Comparison of ENCODE assay signal across 1 cellular context in genomic region chr3:45626096-45626887, GRCh38.
TF ChIP-seq lines count a peak whose summit lies in the region.

No MANE protein-coding gene starts in this region.

TF ChIP-seq in IMR-90, 13 proteins besides CTCF, POLR2A, EP300 and RAD21:
- TF ChIP-seq CEBPB (IDR thresholded peaks at IDR 0.05; ENCODE audit: low read depth, low read length) (no peak), MAFK (IDR thresholded peaks at IDR 0.05; ENCODE audit: low read depth, low read length) (no peak), MAZ (IDR thresholded peaks at IDR 0.05; ENCODE audit: borderline replicate concordance, low read depth, low read length) (no peak), BHLHE40 (IDR thresholded peaks at IDR 0.05; ENCODE audit: low read depth, low read length) (no peak), SMC3 (IDR thresholded peaks at IDR 0.05; ENCODE audit: low read depth, low read length) (no peak), RCOR1 (IDR thresholded peaks at IDR 0.05; ENCODE audit: insufficient replicate concordance, low read length) (no peak), RFX5 (IDR thresholded peaks at IDR 0.05; ENCODE audit: low read depth, low read length) (no peak), USF2 (IDR thresholded peaks at IDR 0.05; ENCODE audit: low read depth, low read length) (no peak), FOS (IDR thresholded peaks at IDR 0.05; ENCODE audit: low read depth, low read length) (no peak), CHD1 (IDR thresholded peaks at IDR 0.05; ENCODE audit: low read depth, low read length) (no peak), MXI1 (IDR thresholded peaks at IDR 0.05; ENCODE audit: borderline replicate concordance, low read depth, low read length) (no peak), ELK1 (IDR thresholded peaks at IDR 0.05; ENCODE audit: borderline replicate concordance, low read depth, low read length) (no peak), NFE2L2 (IDR thresholded peaks at IDR 0.05; ENCODE audit: low read depth, low read length) (no peak)
